8 cellular contexts compared by ENCODE assay signal in the genomic region with DNA sequence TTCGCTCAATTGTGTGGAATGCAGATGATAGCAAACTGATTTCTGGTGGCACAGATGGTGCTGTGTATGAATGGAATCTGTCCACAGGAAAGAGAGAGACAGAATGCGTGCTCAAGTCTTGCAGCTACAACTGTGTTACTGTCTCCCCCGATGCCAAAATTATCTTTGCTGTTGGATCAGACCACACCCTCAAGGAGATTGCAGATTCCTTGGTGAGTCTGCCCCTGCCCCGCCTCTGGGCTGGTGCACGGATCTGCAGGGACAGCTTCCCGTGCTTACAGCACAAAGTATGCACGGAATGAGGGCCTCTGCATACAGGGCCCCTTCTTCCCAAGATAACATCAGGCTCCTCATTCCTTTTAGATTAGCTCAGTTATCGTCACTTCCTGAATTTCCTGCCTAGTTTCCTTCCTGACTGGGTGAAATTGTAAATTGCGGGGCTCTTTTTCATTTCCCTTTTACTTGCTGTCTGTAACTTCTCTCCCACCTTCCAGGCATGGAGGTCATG. TPM values are rescaled to one million over a fixed set of nuclear protein-coding genes. Genes with fewer than 3 reads are reported as not detected.
A peak's percentile ranks its signal among the peaks of the same experiment; 100 is the strongest.
DNase-seq lines count a peak whose midpoint lies in the region; ATAC-seq and TF ChIP-seq lines count a peak whose summit lies in the region.

No MANE protein-coding gene starts in this region.

- 49% methylated on average over 9 of the region's 9 CpGs for WGBS in liver

- no peaks in the 10 kb centered on the region for H3K27me3 ChIP-seq in AG04450 (ENCODE audit: control insufficient read depth, insufficient read depth, low read length)
- H3K27me3 ChIP-seq in liver (ENCODE audit: control insufficient read depth in 4 of 4, insufficient read depth in 4 of 4, low read length in 3 of 4): no peaks in the 10 kb centered on the region

- H3K9ac ChIP-seq in liver (ENCODE audit: low read depth in 1 of 2, low read length in 2 of 2): no peak overlapping the region

- POLR2A ChIA-PET in AG04450 (lab: Yijun Ruan, JAX): interaction anchor here (0.5 to 1.9 kb wide), 10 partner anchors 9 to 267 kb away, joined by 3 to 20 read pairs (median 3); partner anchors contain the start of genes CFAP57 and EBNA1BP2
- POLR2A ChIA-PET in activated CD4-positive, alpha-beta memory T cell treated with anti-CD3 and anti-CD28 coated beads, Interleukin-2, amount 10 ng/mL, durations not matched to agents 7 days and 5 days (lab: Charles Lee): no interaction called here

- no peaks in the 10 kb centered on the region for H3K4me1 Mint-ChIP-seq in activated CD4-positive, alpha-beta memory T cell treated with anti-CD3 and anti-CD28 coated beads, Interleukin-2, amount 10 ng/mL, durations not matched to agents 7 days and 5 days

- TF ChIP-seq RAD21 in liver (IDR thresholded peaks at IDR 0.05): no peak

- peaks cover 0 to 43% (median 20%) of the 10 kb centered on the region in 4 donors for H3K36me3 ChIP-seq in liver (ENCODE audit: control insufficient read depth in 4 of 4, insufficient read depth in 3 of 4, low read depth in 1 of 4, low read length in 3 of 4)

- peaks cover 5% of the 10 kb centered on the region for H3K27me3 Mint-ChIP-seq in activated CD4-positive, alpha-beta memory T cell treated with anti-CD3 and anti-CD28 coated beads, Interleukin-2, amount 10 ng/mL, durations not matched to agents 7 days and 5 days

- H3K4me3 ChIP-seq in AG04450 (ENCODE audit: low read depth, low read length) (peak overlapping the region; percentile 38), choroid plexus epithelial cell (ENCODE audit: low read depth, low read length) (peak overlapping the region; percentile 40), liver (ENCODE audit: low read depth in 1 of 3, low read length in 3 of 3) (no peak overlapping the region)

- no peak for TF ChIP-seq CTCF in AG04450 (IDR thresholded peaks at IDR 0.05; ENCODE audit: low read depth, low read length)
- no peak for TF ChIP-seq CTCF in choroid plexus epithelial cell (conservative IDR thresholded peaks at IDR 0.05; ENCODE audit: low read depth, low read length)
- TF ChIP-seq CTCF in liver (IDR thresholded peaks at IDR 0.05; ENCODE audit: low read depth, low read length, missing input control): no peak

- CTCF ChIA-PET in AG04450 (lab: Charles Lee): interaction anchor here (1.9 kb wide), 1 partner anchor 20 kb away, joined by 11 read pairs; no protein-coding TSS in a partner anchor
- CTCF ChIA-PET in activated CD4-positive, alpha-beta memory T cell treated with anti-CD3 and anti-CD28 coated beads, Interleukin-2, amount 10 ng/mL, durations not matched to agents 7 days and 5 days (lab: Charles Lee): no interaction called here

- H3K36me3 Mint-ChIP-seq in activated CD4-positive, alpha-beta memory T cell treated with anti-CD3 and anti-CD28 coated beads, Interleukin-2, amount 10 ng/mL, durations not matched to agents 7 days and 5 days (ENCODE audit: low read depth): no peaks in the 10 kb centered on the region

- no peaks in the 10 kb centered on the region for H3K9me3 Mint-ChIP-seq in activated CD4-positive, alpha-beta memory T cell treated with anti-CD3 and anti-CD28 coated beads, Interleukin-2, amount 10 ng/mL, durations not matched to agents 7 days and 5 days

- H3K27ac ChIP-seq in AG04450 (ENCODE audit: low read depth, low read length) (peak overlapping the region; percentile 97), liver (ENCODE audit: low read depth in 1 of 2, low read length in 2 of 2) (peak overlapping the region in 1 of 2 donors; percentile 10)

- no peak for ATAC-seq in HG02678 (IDR thresholded peaks at IDR 0.05; ENCODE audit: unreplicated experiment)
- no peak for ATAC-seq in HG03095 (IDR thresholded peaks at IDR 0.05; ENCODE audit: unreplicated experiment)
- no peak for ATAC-seq in HG03280 (IDR thresholded peaks at IDR 0.05; ENCODE audit: unreplicated experiment)

- H3K4me1 ChIP-seq in liver (ENCODE audit: control insufficient read depth in 4 of 4, insufficient read depth in 4 of 4, low read length in 3 of 4): peaks cover 0 to 6% (median 4%) of the 10 kb centered on the region in 4 donors

- H3K4me3 Mint-ChIP-seq in activated CD4-positive, alpha-beta memory T cell treated with anti-CD3 and anti-CD28 coated beads, Interleukin-2, amount 10 ng/mL, durations not matched to agents 7 days and 5 days: no peak overlapping the region

- peak; percentile 93 for DNase-seq in AG04450 (ENCODE audit: low read depth, low spot score)
- DNase-seq in LoVo (ENCODE audit: low spot score): peak; percentile 90
- peak; percentile 96 for DNase-seq in choroid plexus epithelial cell (ENCODE audit: low read depth)
- no peak for DNase-seq in activated CD4-positive, alpha-beta memory T cell treated with anti-CD3 and anti-CD28 coated beads, Interleukin-2, amount 10 ng/mL, durations not matched to agents 7 days and 5 days

- no peak overlapping the region for H3K27ac Mint-ChIP-seq in activated CD4-positive, alpha-beta memory T cell treated with anti-CD3 and anti-CD28 coated beads, Interleukin-2, amount 10 ng/mL, durations not matched to agents 7 days and 5 days

- H3K9me3 ChIP-seq in AG04450 (ENCODE audit: control insufficient read depth, insufficient read depth, low read length) (no peaks in the 10 kb centered on the region; the same call in 1 of the 2 replicates), liver (ENCODE audit: control insufficient read depth in 4 of 4, low read length in 3 of 4) (no peaks in the 10 kb centered on the region)

TF ChIP-seq in liver, 16 proteins besides CTCF, POLR2A, EP300 and RAD21:
- TF ChIP-seq SP1 (IDR thresholded peaks at IDR 0.05): peak; percentile 17
- TF ChIP-seq, protein P1, sequence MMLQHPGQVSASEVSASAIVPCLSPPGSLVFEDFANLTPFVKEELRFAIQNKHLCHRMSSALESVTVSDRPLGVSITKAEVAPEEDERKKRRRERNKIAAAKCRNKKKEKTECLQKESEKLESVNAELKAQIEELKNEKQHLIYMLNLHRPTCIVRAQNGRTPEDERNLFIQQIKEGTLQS (IDR thresholded peaks at IDR 0.05): no peak
- TF ChIP-seq GABPA (IDR thresholded peaks at IDR 0.05 in 1 of 2, conservative IDR thresholded peaks at IDR 0.05 in 1 of 2): peak; percentile 19 to 22
- TF ChIP-seq JUND (IDR thresholded peaks at IDR 0.05): peak in 1 of 2 donors; percentile 29

RNA-seq across cellular contexts. Expression of gene CFAP57, which starts 34.6 kb away (rescaled TPM):
- polyA plus RNA-seq in AG04450 (2011; rRNA removed): 0.55 and 0.58 TPM in 2 replicates
- 0.22 and 0.41 TPM in 2 replicates for polyA minus RNA-seq in AG04450 (2011; rRNA and poly(A)+ RNA removed)
- total RNA-seq in liver: under 1 TPM; under 0.01 to 0.19 TPM
- polyA plus RNA-seq in liver: 10 to 100 TPM in 1 of 2 donors, under 1 TPM in 1; 0.01 to 14.5 TPM
- total RNA-seq in activated CD4-positive, alpha-beta memory T cell treated with anti-CD3 and anti-CD28 coated beads, Interleukin-2, amount 10 ng/mL, durations not matched to agents 7 days and 5 days: under 1 TPM in 1 of 2 experiments, not detected in 1; 0.10 TPM

RNA-seq across cellular contexts. Expression of gene EBNA1BP2, which starts 34.7 kb away (rescaled TPM):
- polyA plus RNA-seq in AG04450 (2011; rRNA removed) (61.6 and 62.0 TPM in 2 replicates), liver (10 to 100 TPM; 44.8 to 90.6 TPM)
- 25.7 and 27.1 TPM in 2 replicates for polyA minus RNA-seq in AG04450 (2011; rRNA and poly(A)+ RNA removed)
- 10 to 100 TPM; 25.6 to 38.5 TPM for total RNA-seq in liver
- 10 to 100 TPM; 37.8 to 39.8 TPM for total RNA-seq in activated CD4-positive, alpha-beta memory T cell treated with anti-CD3 and anti-CD28 coated beads, Interleukin-2, amount 10 ng/mL, durations not matched to agents 7 days and 5 days

Comparison
In these comparisons a context has a peak if more than half of its experiments do, and no peak if none do; other contexts are left out.
1. H3K4me3 ChIP-seq: peak in AG04450 (single experiment) and choroid plexus epithelial cell (single experiment); none in liver (0 of 3).